Comparison of ENCODE assay signal across 11 cellular contexts in genomic region chr20:64178925-64179324, GRCh38. TPM values are rescaled to one million over a fixed set of nuclear protein-coding genes. Genes with fewer than 3 reads are reported as not detected.
"Had no signal": no experiment of that assay in that cellular context is flagged by ENCODE, and none has a peak within 500 bp of the region (broad histone marks: within the 10 kb centered on the region; RNA-seq: fewer than 3 reads in every experiment).

No MANE protein-coding gene starts in this region.

RNA-seq across cellular contexts. Expression of gene MYT1, which starts 14.7 kb away (rescaled TPM):
- total RNA-seq: activated CD4-positive, alpha-beta memory T cell treated with anti-CD3 and anti-CD28 coated beads for 36 hours; activated CD4-positive, alpha-beta memory T cell treated with anti-CD3 and anti-CD28 coated beads, Interleukin-2, amount 10 ng/mL, durations not matched to agents 7 days and 5 days; activated CD4-positive, alpha-beta T cell treated with anti-CD3 and anti-CD28 coated beads, Interleukin-2, amount 10 ng/mL, durations not matched to agents 24 days and 14 days; activated CD4-positive, alpha-beta T cell treated with anti-CD3 and anti-CD28 coated beads, Interleukin-2, amount 10 ng/mL, durations not matched to agents 7 days and 5 days; activated CD8-positive, alpha-beta memory T cell treated with anti-CD3 and anti-CD28 coated beads for 36 hours; activated CD8-positive, alpha-beta memory T cell treated with anti-CD3 and anti-CD28 coated beads, Interleukin-2, amount 10 ng/mL, durations not matched to agents 7 days and 5 days; activated CD8-positive, alpha-beta T cell treated with anti-CD3 and anti-CD28 coated beads for 36 hours; activated CD8-positive, alpha-beta T cell treated with anti-CD3 and anti-CD28 coated beads, Interleukin-2, amount 10 ng/mL, durations not matched to agents 7 days and 5 days; T-helper 1 cell treated with Interleukin-12 subunit alpha and Interleukin-12 subunit beta and Interleukin-4 antibody, amounts not matched to agents 30 ng/mL and 1 ng/mL, for 36 hours; T-helper 17 cell; T-helper 2 cell treated with Interferon-gamma antibody and Interleukin-4, amounts not matched to agents 100 ng/mL and 5 ng/mL, for 36 hours had no signal
